ENCODE assay signal across 9 cellular contexts in the genomic region with DNA sequence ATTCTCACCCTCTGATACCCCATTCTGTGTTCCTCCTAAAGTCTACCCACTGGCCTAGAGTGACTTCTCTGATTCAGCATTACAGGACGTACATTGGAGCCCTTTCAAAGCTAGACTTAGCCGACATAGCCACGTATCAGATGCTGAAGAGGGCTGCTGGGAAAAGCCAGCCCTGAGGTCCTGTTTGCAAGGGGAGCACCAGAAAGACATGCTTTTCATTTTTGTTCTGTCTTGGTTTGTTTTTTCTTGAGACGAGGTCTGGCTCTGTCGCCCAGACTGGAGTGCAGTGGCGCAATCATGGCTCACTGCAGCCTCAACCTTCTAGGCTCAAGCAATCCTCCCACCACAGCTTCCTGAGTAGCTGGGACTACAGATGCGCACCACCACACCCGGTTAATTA. TPM values are rescaled to one million over a fixed set of nuclear protein-coding genes. Genes with fewer than 3 reads are reported as not detected.
DNase-seq lines count a peak whose midpoint lies in the region; ATAC-seq and TF ChIP-seq lines count a peak whose summit lies in the region.
"Had no signal": no experiment of that assay in that cellular context is flagged by ENCODE, and none has a peak within 500 bp of the region (broad histone marks: within the 10 kb centered on the region; RNA-seq: fewer than 3 reads in every experiment).

No MANE protein-coding gene starts in this region.

- no peak overlapping the region for H3K9ac ChIP-seq in colonic mucosa (ENCODE audit: low read depth in 2 of 2, low read length in 2 of 2)
- H3K9ac ChIP-seq in skeletal muscle satellite cell (ENCODE audit: low read depth, low read length) = no peak overlapping the region

- TF ChIP-seq CTCF in colonic mucosa (IDR thresholded peaks at IDR 0.05) = no peak

- H3K4me3 ChIP-seq in colonic mucosa (no peak overlapping the region), skeletal muscle satellite cell (ENCODE audit: low read length) (no peak overlapping the region)
- H3K4me3 ChIP-seq: right lobe of liver had no signal

- H3K4me2 ChIP-seq in skeletal muscle satellite cell (ENCODE audit: low read length) = peak overlapping the region; percentile 5

- H3K4me1 ChIP-seq in colonic mucosa (no peaks in the 10 kb centered on the region), skeletal muscle satellite cell (ENCODE audit: control insufficient read depth, insufficient read depth, low read length) (peaks cover 36% of the 10 kb centered on the region)
- H3K4me1 ChIP-seq: right lobe of liver had no signal

- H3K36me3 ChIP-seq in colonic mucosa = no peaks in the 10 kb centered on the region
- H3K36me3 ChIP-seq in skeletal muscle satellite cell (ENCODE audit: insufficient read depth, low read length) = no peaks in the 10 kb centered on the region
- H3K36me3 ChIP-seq: right lobe of liver had no signal

- H3K27ac ChIP-seq in colonic mucosa = peak overlapping the region; percentile 18

- intact Hi-C loops in colonic mucosa (cut with DNase I) = no loop called here

- no peak for ATAC-seq in GM21529 (IDR thresholded peaks at IDR 0.05; ENCODE audit: unreplicated experiment)

- no peaks in the 10 kb centered on the region for H3K9me3 ChIP-seq in colonic mucosa
- H3K9me3 ChIP-seq in skeletal muscle satellite cell (replicated peaks; ENCODE audit: low read length) = no peaks in the 10 kb centered on the region
- H3K9me3 ChIP-seq: right lobe of liver had no signal

- H3K27me3 ChIP-seq in colonic mucosa (no peaks in the 10 kb centered on the region), skeletal muscle satellite cell (ENCODE audit: control insufficient read depth, insufficient read depth, low read length) (no peaks in the 10 kb centered on the region)
- H3K27me3 ChIP-seq: right lobe of liver had no signal

- peak; percentile 51 for DNase-seq in GM04504 (ENCODE audit: low read depth)
- DNase-seq in RPMI7951 (ENCODE audit: low read depth) = peak; percentile 67
- DNase-seq in colonic mucosa = no peak
- no peak for DNase-seq in DMS153 (lab: John Stamatoyannopoulos, UW)
- no peak for DNase-seq in stimulated activated CD4-positive, alpha-beta T cell treated with anti-CD3 and anti-CD28 coated beads, Interleukin-4, amount 100 ng/mL, for 1 hour
- DNase-seq in iPS-NIHi7 (ENCODE audit: extremely low spot score) = no peak
- DNase-seq: right lobe of liver had no signal

RNA-seq across cellular contexts. Expression of a gene that starts 6.3 kb away (rescaled TPM):
- 2.8 TPM in 2 replicates for total RNA-seq in RPMI7951 (2014; rRNA removed; shearing (Covaris generic))
- total RNA-seq in colonic mucosa = 1 to 10 TPM; 2.9 to 4.3 TPM
- total RNA-seq in skeletal muscle satellite cell (2012; rRNA removed) = 2.8 and 3.5 TPM in 2 replicates

RNA-seq across cellular contexts. Expression of a gene that starts 14.7 kb away (rescaled TPM):
- 213 and 223 TPM in 2 replicates for total RNA-seq in RPMI7951 (2014; rRNA removed; shearing (Covaris generic))
- total RNA-seq in colonic mucosa = 10 to 100 TPM; 48.5 to 82.6 TPM
- total RNA-seq in skeletal muscle satellite cell (2012; rRNA removed) = 72.1 and 110 TPM in 2 replicates

RNA-seq across cellular contexts. Expression of a gene that starts 24.7 kb away (rescaled TPM):
- 24.9 and 52.5 TPM in 2 replicates for total RNA-seq in RPMI7951 (2014; rRNA removed; shearing (Covaris generic))
- 10 to 100 TPM; 19.5 to 26.7 TPM for total RNA-seq in colonic mucosa
- total RNA-seq in skeletal muscle satellite cell (2012; rRNA removed) = 49.4 and 50.5 TPM in 2 replicates

Comparison
In these comparisons a context has a peak if more than half of its experiments do, and no peak if none do; other contexts are left out.
1. DNase-seq: peak in GM04504 (single experiment) and RPMI7951 (single experiment); none in colonic mucosa (single experiment), DMS153 (single experiment), stimulated activated CD4-positive, alpha-beta T cell treated with anti-CD3 and anti-CD28 coated beads, Interleukin-4, amount 100 ng/mL, for 1 hour (single experiment) and iPS-NIHi7 (single experiment).